In genomic region chr16:55662641-55663040, GRCh38 we compare ENCODE assay signal across 27 cellular contexts. TPM values are rescaled to one million over a fixed set of nuclear protein-coding genes. Genes with fewer than 3 reads are reported as not detected.
DNase-seq lines count a peak whose midpoint lies in the region; ATAC-seq, FAIRE-seq and TF ChIP-seq lines count a peak whose summit lies in the region.
"Had no signal": no experiment of that assay in that cellular context is flagged by ENCODE, and none has a peak within 500 bp of the region (broad histone marks: within the 10 kb centered on the region; RNA-seq: fewer than 3 reads in every experiment).

No MANE protein-coding gene starts in this region.

- ATAC-seq in SK-N-SH treated with all-trans-retinoic acid at 6 μM for 48 hours = no peak
- ATAC-seq in heart right ventricle = peak in 7 of 8 donors; percentile 58 to 71 (median 65)
- ATAC-seq in sciatic nerve = peak; percentile 78
- ATAC-seq in GM21423 (IDR thresholded peaks at IDR 0.05; ENCODE audit: unreplicated experiment) = no peak
- ATAC-seq: activated CD8-positive, alpha-beta T cell treated with anti-CD3 and anti-CD28 coated beads for 36 hours; HCT116; lower lobe of right lung; stimulated activated naive B cell treated with anti-CD40 and anti-IgM and Interleukin-4, amounts not matched to agents 10 μg/mL and 1 μg/mL and 100 μg/mL, for 72 hours; WTC11 had no signal

- peak overlapping the region in 1 of 10 donors; percentile 39 for H3K27ac ChIP-seq in heart right ventricle
- H3K27ac ChIP-seq: lower lobe of right lung, thyroid gland had no signal

- FAIRE-seq in HTR-8/SVneo (lab: Jason Lieb, UNC) = no peak
- FAIRE-seq: colon, RCC 7860, small intestine had no signal

- H3K9me3 ChIP-seq in heart right ventricle = peaks cover 0 to 10% (median 0%) of the 10 kb centered on the region in 11 donors
- H3K9me3 ChIP-seq: lower lobe of right lung, thyroid gland had no signal

- peaks cover 0 to 14% (median 7%) of the 10 kb centered on the region in 7 donors for H3K27me3 ChIP-seq in heart right ventricle
- H3K27me3 ChIP-seq: thyroid gland had no signal

- no peak for TF ChIP-seq CTCF in heart right ventricle (IDR thresholded peaks at IDR 0.05)

- intact Hi-C loops in heart right ventricle (cut with DNase I) = no loop called here
- intact Hi-C loops in sciatic nerve (cut with DNase I) = no loop called here

- peak; percentile 75 for DNase-seq in NCI-H1694 (lab: John Stamatoyannopoulos, UW)
- DNase-seq in heart right ventricle = peak in 1 of 2 donors; percentile 40
- peak; percentile 58 for DNase-seq in sciatic nerve (ENCODE audit: low spot score)
- DNase-seq in HTR-8/SVneo (ENCODE audit: insufficient read length, low spot score) = no peak
- DNase-seq in activated CD8-positive, alpha-beta memory T cell treated with anti-CD3 and anti-CD28 coated beads, Interleukin-2, amount 50 U/mL, for 48 hours = no peak
- no peak for DNase-seq in globus pallidus (ENCODE audit: low spot score)
- DNase-seq: activated CD8-positive, alpha-beta T cell treated with anti-CD3 and anti-CD28 coated beads for 36 hours; activated gamma-delta T cell; CD4-positive, alpha-beta memory T cell; endodermal cell; KBM-7; lower lobe of right lung; NCI-H187 treated with DMSO at 0.1 percent for 48 hours; NCI-H446 treated with DMSO at 0.1 percent for 48 hours; small intestine; stimulated activated CD4-positive, alpha-beta T cell treated with anti-CD3 and anti-CD28 coated beads, Interleukin-2, amount 100 ng/mL, for 48 hours; stimulated activated naive B cell treated with anti-CD40 and anti-IgM and Interleukin-4, amounts not matched to agents 10 μg/mL and 1 μg/mL and 100 μg/mL, for 72 hours; thyroid gland had no signal

- H3K4me3 ChIP-seq in heart right ventricle = no peak overlapping the region
- H3K4me3 ChIP-seq: lower lobe of right lung, thyroid gland had no signal

- H3K36me3 ChIP-seq in heart right ventricle = no peaks in the 10 kb centered on the region
- H3K36me3 ChIP-seq: lower lobe of right lung, thyroid gland had no signal

- H3K4me1 ChIP-seq in heart right ventricle = peaks cover 0 to 17% (median 6%) of the 10 kb centered on the region in 9 donors
- H3K4me1 ChIP-seq: lower lobe of right lung, thyroid gland had no signal

- 65 to 69% methylated on average over 5 of the region's 5 CpGs for WGBS in heart right ventricle, 2 donors

TF ChIP-seq in SK-N-SH treated with all-trans-retinoic acid at 6 μM for 48 hours, 23 proteins besides CTCF, POLR2A, EP300 and RAD21:
- TF ChIP-seq, protein P1, sequence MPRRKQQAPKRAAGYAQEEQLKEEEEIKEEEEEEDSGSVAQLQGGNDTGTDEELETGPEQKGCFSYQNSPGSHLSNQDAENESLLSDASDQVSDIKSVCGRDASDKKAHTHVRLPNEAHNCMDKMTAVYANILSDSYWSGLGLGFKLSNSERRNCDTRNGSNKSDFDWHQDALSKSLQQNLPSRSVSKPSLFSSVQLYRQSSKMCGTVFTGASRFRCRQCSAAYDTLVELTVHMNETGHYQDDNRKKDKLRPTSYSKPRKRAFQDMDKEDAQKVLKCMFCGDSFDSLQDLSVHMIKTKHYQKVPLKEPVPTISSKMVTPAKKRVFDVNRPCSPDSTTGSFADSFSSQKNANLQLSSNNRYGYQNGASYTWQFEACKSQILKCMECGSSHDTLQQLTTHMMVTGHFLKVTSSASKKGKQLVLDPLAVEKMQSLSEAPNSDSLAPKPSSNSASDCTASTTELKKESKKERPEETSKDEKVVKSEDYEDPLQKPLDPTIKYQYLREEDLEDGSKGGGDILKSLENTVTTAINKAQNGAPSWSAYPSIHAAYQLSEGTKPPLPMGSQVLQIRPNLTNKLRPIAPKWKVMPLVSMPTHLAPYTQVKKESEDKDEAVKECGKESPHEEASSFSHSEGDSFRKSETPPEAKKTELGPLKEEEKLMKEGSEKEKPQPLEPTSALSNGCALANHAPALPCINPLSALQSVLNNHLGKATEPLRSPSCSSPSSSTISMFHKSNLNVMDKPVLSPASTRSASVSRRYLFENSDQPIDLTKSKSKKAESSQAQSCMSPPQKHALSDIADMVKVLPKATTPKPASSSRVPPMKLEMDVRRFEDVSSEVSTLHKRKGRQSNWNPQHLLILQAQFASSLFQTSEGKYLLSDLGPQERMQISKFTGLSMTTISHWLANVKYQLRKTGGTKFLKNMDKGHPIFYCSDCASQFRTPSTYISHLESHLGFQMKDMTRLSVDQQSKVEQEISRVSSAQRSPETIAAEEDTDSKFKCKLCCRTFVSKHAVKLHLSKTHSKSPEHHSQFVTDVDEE (CRISPR knock-in tag; IDR thresholded peaks at IDR 0.05) = no peak
- TF ChIP-seq ZC3H10 (CRISPR knock-in tag; IDR thresholded peaks at IDR 0.05) (no peak), POU6F1 (CRISPR knock-in tag; IDR thresholded peaks at IDR 0.05; ENCODE audit: borderline replicate concordance, low read depth) (no peak), ZFP30 (CRISPR knock-in tag; IDR thresholded peaks at IDR 0.05) (no peak), ZNF565 (CRISPR knock-in tag; conservative IDR thresholded peaks at IDR 0.05; ENCODE audit: low read depth) (no peak), TCF4 (CRISPR knock-in tag; IDR thresholded peaks at IDR 0.05; ENCODE audit: borderline replicate concordance) (peak; percentile 30; the same call in 1 of the 2 replicates)

RNA-seq across cellular contexts. Expression of gene SLC6A2, which starts 6.9 kb away (rescaled TPM):
- total RNA-seq in heart right ventricle = under 1 TPM in 1 of 10 donors, not detected in 9; 0.17 TPM
- not detected for polyA plus RNA-seq in heart right ventricle
- total RNA-seq in sciatic nerve = 1.1 TPM
- total RNA-seq: activated CD8-positive, alpha-beta T cell treated with anti-CD3 and anti-CD28 coated beads for 36 hours; CD4-positive, alpha-beta memory T cell; fibroblast of lung; lower lobe of right lung; myocyte; pulmonary artery endothelial cell; thyroid gland had no signal
- polyA plus RNA-seq: CD4-positive, alpha-beta memory T cell; fibroblast of lung had no signal

Comparison
In these comparisons a context has a peak if more than half of its experiments do, and no peak if none do; other contexts are left out.
1. DNase-seq: peak in NCI-H1694 (single experiment) and sciatic nerve (single experiment); none in HTR-8/SVneo (single experiment), activated CD8-positive, alpha-beta memory T cell treated with anti-CD3 and anti-CD28 coated beads, Interleukin-2, amount 50 U/mL, for 48 hours (single experiment) and globus pallidus (single experiment).
2. ATAC-seq: peak in heart right ventricle (7 of 8) and sciatic nerve (single experiment); none in SK-N-SH treated with all-trans-retinoic acid at 6 μM for 48 hours (single experiment) and GM21423 (single experiment).